Comparison of ENCODE assay signal across 25 cellular contexts in the genomic region with DNA sequence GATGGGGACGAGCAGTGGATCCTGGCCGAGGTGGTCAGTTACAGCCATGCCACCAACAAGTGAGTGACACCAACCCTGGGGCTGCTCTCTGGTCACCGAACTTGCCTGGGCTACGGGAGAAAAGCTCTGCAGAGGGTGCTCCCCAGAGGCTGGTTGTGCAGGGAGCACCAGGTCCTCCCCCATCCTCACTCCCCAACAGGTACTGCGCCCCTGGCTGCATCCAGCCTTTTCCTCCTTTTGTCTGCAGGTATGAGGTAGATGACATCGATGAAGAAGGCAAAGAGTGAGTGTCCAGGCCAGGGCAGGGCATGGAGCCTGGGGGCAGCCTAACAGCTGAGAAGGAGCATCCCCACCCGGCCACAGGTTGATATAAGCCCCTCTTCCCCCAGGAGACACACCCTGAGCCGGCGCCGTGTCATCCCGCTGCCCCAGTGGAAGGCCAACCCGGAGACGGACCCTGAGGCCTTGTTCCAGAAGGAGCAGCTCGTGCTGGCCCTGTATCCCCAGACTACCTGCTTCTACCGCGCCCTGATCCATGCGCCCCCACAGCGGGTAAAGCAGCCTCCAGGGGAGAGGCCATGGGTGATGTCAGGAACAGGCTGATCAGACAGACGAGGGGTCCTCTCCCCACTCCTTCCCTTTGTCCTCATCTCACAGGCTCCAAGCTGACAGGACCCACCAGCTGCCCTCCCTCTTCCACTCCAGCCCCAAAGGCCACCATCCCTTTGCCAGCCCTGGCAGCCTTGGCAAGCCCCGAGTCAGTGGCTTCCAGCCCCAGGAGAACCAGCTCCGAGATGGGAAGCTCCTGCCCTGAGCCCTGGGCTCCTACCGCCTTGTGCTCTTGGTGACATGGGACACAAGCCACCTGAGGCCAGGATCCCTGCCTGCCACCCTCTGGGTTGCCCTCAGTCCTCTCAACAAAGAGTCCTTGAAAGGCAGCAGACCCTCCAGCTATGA. TPM values are rescaled to one million over a fixed set of nuclear protein-coding genes. Genes with fewer than 3 reads are reported as not detected.
DNase-seq lines count a peak whose midpoint lies in the region; ATAC-seq and TF ChIP-seq lines count a peak whose summit lies in the region.
"Had no signal": no experiment of that assay in that cellular context is flagged by ENCODE, and none has a peak within 500 bp of the region (broad histone marks: within the 10 kb centered on the region; RNA-seq: fewer than 3 reads in every experiment).

No MANE protein-coding gene starts in this region.

- H3K56ac ChIP-seq in H9 (ENCODE audit: insufficient read length, low read depth, low read length): no peak overlapping the region

- POLR2A ChIA-PET in CD8-positive, alpha-beta T cell (lab: Charles Lee): no interaction called here

- no peaks in the 10 kb centered on the region for H3K4me1 ChIP-seq in CD8-positive, alpha-beta T cell (ENCODE audit: insufficient read depth, low read length)
- H3K4me1 ChIP-seq in endodermal cell (ENCODE audit: control insufficient read depth, insufficient read depth, low read length): no peaks in the 10 kb centered on the region
- H3K4me1 ChIP-seq in osteoblast (ENCODE audit: insufficient read depth, low read length): no peaks in the 10 kb centered on the region
- no peaks in the 10 kb centered on the region for H3K4me1 ChIP-seq in H9 (ENCODE audit: insufficient read depth, low read length)
- H3K4me1 ChIP-seq: BLaER1 had no signal

- no peak overlapping the region for H3K27ac ChIP-seq in CD8-positive, alpha-beta T cell (ENCODE audit: low read depth, low read length)
- H3K27ac ChIP-seq in endodermal cell (ENCODE audit: low read depth, low read length) (no peak overlapping the region), osteoblast (ENCODE audit: low read depth, low read length) (no peak overlapping the region), H9 (ENCODE audit: insufficient read length, low read depth, low read length) (no peak overlapping the region)
- H3K27ac ChIP-seq: BLaER1, GM23248, HL-60 had no signal

- H3K4me3 ChIP-seq in CD8-positive, alpha-beta T cell (ENCODE audit: low read depth, low read length): no peak overlapping the region
- H3K4me3 ChIP-seq in endodermal cell (ENCODE audit: low read length) (no peak overlapping the region), osteoblast (ENCODE audit: insufficient read depth, low read length) (no peak overlapping the region)
- H3K4me3 ChIP-seq: BLaER1, GM12878, GM23248 had no signal

- peak overlapping the region; percentile 6 for H3K27ac Mint-ChIP-seq in activated naive CD4-positive, alpha-beta T cell treated with anti-CD3 and anti-CD28 coated beads, Interleukin-2, amount 10 ng/mL, durations not matched to agents 7 days and 5 days
- H3K27ac Mint-ChIP-seq in activated naive CD4-positive, alpha-beta T cell treated with anti-CD3 and anti-CD28 coated beads, Interleukin-2, amount 50 U/mL, for 72 hours: peak overlapping the region in 1 of 2 donors; percentile 44
- H3K27ac Mint-ChIP-seq in CD8-positive, alpha-beta T cell: peak overlapping the region; percentile 6
- H3K27ac Mint-ChIP-seq in endodermal cell (peak overlapping the region; percentile 26), H9 (no peak overlapping the region; a peak in 1 of 7 replicates)
- H3K27ac Mint-ChIP-seq: HFFc6, IgD-negative memory B cell had no signal

- H2BK20ac ChIP-seq in H9 (ENCODE audit: low read depth, low read length, poor library complexity, severe bottlenecking): no peak overlapping the region

- H4K8ac ChIP-seq in H9 (replicated peaks; ENCODE audit: insufficient read length, low read depth, low read length): no peak overlapping the region

- H4K91ac ChIP-seq in H9 (ENCODE audit: insufficient read length, low read depth, low read length): no peak overlapping the region

- intact Hi-C loops in CD8-positive, alpha-beta T cell (cut with DNase I, micrococcal nuclease): no loop called here

- H3K9me3 ChIP-seq in CD8-positive, alpha-beta T cell (ENCODE audit: low read length): no peaks in the 10 kb centered on the region
- no peaks in the 10 kb centered on the region for H3K9me3 ChIP-seq in endodermal cell (ENCODE audit: control insufficient read depth, low read length)
- H3K9me3 ChIP-seq in osteoblast (ENCODE audit: low read depth, low read length): no peaks in the 10 kb centered on the region
- H3K9me3 ChIP-seq in H9 (ENCODE audit: control insufficient read depth, low read depth, low read length): no peaks in the 10 kb centered on the region
- H3K9me3 ChIP-seq: BLaER1 had no signal

- H3K27me3 ChIP-seq in CD8-positive, alpha-beta T cell (ENCODE audit: insufficient read depth, low read length): no peaks in the 10 kb centered on the region
- no peaks in the 10 kb centered on the region for H3K27me3 ChIP-seq in endodermal cell (ENCODE audit: control insufficient read depth, insufficient read depth, low read length, poor library complexity, severe bottlenecking)
- no peaks in the 10 kb centered on the region for H3K27me3 ChIP-seq in osteoblast (ENCODE audit: insufficient read depth, low read length)
- no peaks in the 10 kb centered on the region for H3K27me3 ChIP-seq in H9 (ENCODE audit: insufficient read depth, low read length)
- H3K27me3 ChIP-seq: BLaER1 had no signal

- no peak for TF ChIP-seq CTCF in CD8-positive, alpha-beta T cell (IDR thresholded peaks at IDR 0.05)
- TF ChIP-seq CTCF in endodermal cell (conservative IDR thresholded peaks at IDR 0.05) (no peak), osteoblast (IDR thresholded peaks at IDR 0.05; ENCODE audit: extremely low read depth, low read depth, low read length) (no peak), H9 (conservative IDR thresholded peaks at IDR 0.05) (no peak)

- H2AK5ac ChIP-seq in H9 (ENCODE audit: insufficient read length, low read length): no peak overlapping the region

- no peak overlapping the region for H2BK15ac ChIP-seq in H9 (ENCODE audit: low read depth, low read length)

- CTCF ChIA-PET in activated naive CD4-positive, alpha-beta T cell treated with anti-CD3 and anti-CD28 coated beads, Interleukin-2, amount 10 ng/mL, durations not matched to agents 7 days and 5 days (lab: Charles Lee): no interaction called here
- CTCF ChIA-PET in CD8-positive, alpha-beta T cell (lab: Charles Lee): no interaction called here

- H3K18ac ChIP-seq in H9 (ENCODE audit: insufficient read length, low read depth, low read length): no peak overlapping the region

- H3K4ac ChIP-seq in H9 (ENCODE audit: low read depth, low read length): no peak overlapping the region

- no peaks in the 10 kb centered on the region for H3K79me2 ChIP-seq in osteoblast (ENCODE audit: insufficient read depth, low read length)
- no peaks in the 10 kb centered on the region for H3K79me2 ChIP-seq in H9 (ENCODE audit: insufficient read depth, low read length)

- no peaks in the 10 kb centered on the region for H3K9me3 Mint-ChIP-seq in activated naive CD4-positive, alpha-beta T cell treated with anti-CD3 and anti-CD28 coated beads, Interleukin-2, amount 10 ng/mL, durations not matched to agents 7 days and 5 days
- H3K9me3 Mint-ChIP-seq in activated naive CD4-positive, alpha-beta T cell treated with anti-CD3 and anti-CD28 coated beads, Interleukin-2, amount 50 U/mL, for 72 hours: no peaks in the 10 kb centered on the region
- no peaks in the 10 kb centered on the region for H3K9me3 Mint-ChIP-seq in CD8-positive, alpha-beta T cell
- H3K9me3 Mint-ChIP-seq in endodermal cell: no peaks in the 10 kb centered on the region
- no peaks in the 10 kb centered on the region for H3K9me3 Mint-ChIP-seq in H9
- H3K9me3 Mint-ChIP-seq: CD8-positive, alpha-beta memory T cell; HFFc6; IgD-negative memory B cell had no signal

- H3K79me1 ChIP-seq in H9 (ENCODE audit: insufficient read depth, low read depth, low read length, poor library complexity, severe bottlenecking): no peaks in the 10 kb centered on the region

- no peak for DNase-seq in activated naive CD4-positive, alpha-beta T cell treated with anti-CD3 and anti-CD28 coated beads, Interleukin-2, amount 10 ng/mL, durations not matched to agents 7 days and 5 days
- DNase-seq in activated naive CD4-positive, alpha-beta T cell treated with anti-CD3 and anti-CD28 coated beads, Interleukin-2, amount 50 U/mL, for 72 hours (ENCODE audit: low spot score in 2 of 2): no peak
- no peak for DNase-seq in CD8-positive, alpha-beta T cell
- DNase-seq in endodermal cell: no peak
- DNase-seq in osteoblast (ENCODE audit: insufficient read length, low spot score, missing footprints): peak; percentile 49
- DNase-seq in H9: no peak
- DNase-seq in putamen (ENCODE audit: low spot score): no peak
- DNase-seq: 8988T, COR-L47, DMS 273 treated with DMSO at 0.1 percent for 48 hours, DMS53, DND-41, EL, GM23248, HFFc6 had no signal

- no peaks in the 10 kb centered on the region for H3K23me2 ChIP-seq in H9 (ENCODE audit: insufficient read length, low read depth, low read length, poor library complexity, severe bottlenecking)

- H2BK120ac ChIP-seq in H9 (ENCODE audit: low read depth, low read length, poor library complexity, severe bottlenecking): no peak overlapping the region

- H3K4me2 ChIP-seq in osteoblast (ENCODE audit: insufficient read depth, low read length) (no peak overlapping the region), H9 (ENCODE audit: insufficient read depth, insufficient read length, low read length) (no peak overlapping the region)
- H3K4me2 ChIP-seq: BLaER1 had no signal

- no peak overlapping the region for H2BK5ac ChIP-seq in H9 (ENCODE audit: insufficient read length, low read length)

- no peak overlapping the region for H3T11ph ChIP-seq in H9 (ENCODE audit: low read length)

- no peak for ATAC-seq in activated naive CD4-positive, alpha-beta T cell treated with anti-CD3 and anti-CD28 coated beads, Interleukin-2, amount 50 U/mL, for 72 hours
- ATAC-seq in CD8-positive, alpha-beta T cell: no peak
- no peak for ATAC-seq in GM19455 (IDR thresholded peaks at IDR 0.05; ENCODE audit: unreplicated experiment)
- ATAC-seq: GM12878, HCT116 had no signal

- H3K9ac ChIP-seq in endodermal cell (ENCODE audit: extremely low read depth, low read length, poor library complexity, severe bottlenecking) (no peak overlapping the region), H9 (ENCODE audit: extremely low read depth, insufficient read length, low read length) (no peak overlapping the region)
- H3K9ac ChIP-seq: BLaER1, GM23248 had no signal

- H3K4me1 Mint-ChIP-seq in activated naive CD4-positive, alpha-beta T cell treated with anti-CD3 and anti-CD28 coated beads, Interleukin-2, amount 10 ng/mL, durations not matched to agents 7 days and 5 days: no peaks in the 10 kb centered on the region
- no peaks in the 10 kb centered on the region for H3K4me1 Mint-ChIP-seq in CD8-positive, alpha-beta T cell (ENCODE audit: low read depth)
- H3K4me1 Mint-ChIP-seq in endodermal cell (no peaks in the 10 kb centered on the region), H9 (no peaks in the 10 kb centered on the region)

- H2BK12ac ChIP-seq in H9 (ENCODE audit: insufficient read length, low read depth, low read length): no peak overlapping the region

- H4K20me1 ChIP-seq in osteoblast (ENCODE audit: insufficient read depth, low read length): no peaks in the 10 kb centered on the region
- H4K20me1 ChIP-seq in H9 (ENCODE audit: control insufficient read depth, insufficient read depth, insufficient read length): no peaks in the 10 kb centered on the region
- H4K20me1 ChIP-seq: BLaER1 had no signal

- H3K23ac ChIP-seq in H9 (ENCODE audit: insufficient read length, low read depth, low read length): no peak overlapping the region

- peaks cover 22% of the 10 kb centered on the region for H3K36me3 ChIP-seq in CD8-positive, alpha-beta T cell (ENCODE audit: insufficient read depth, low read length)
- peaks cover 7% of the 10 kb centered on the region for H3K36me3 ChIP-seq in endodermal cell (ENCODE audit: control insufficient read depth, insufficient read depth, low read length)
- H3K36me3 ChIP-seq in osteoblast (ENCODE audit: insufficient read depth, low read length): peaks cover 9% of the 10 kb centered on the region

- no peaks in the 10 kb centered on the region for H3K27me3 Mint-ChIP-seq in activated naive CD4-positive, alpha-beta T cell treated with anti-CD3 and anti-CD28 coated beads, Interleukin-2, amount 10 ng/mL, durations not matched to agents 7 days and 5 days
- no peaks in the 10 kb centered on the region for H3K27me3 Mint-ChIP-seq in CD8-positive, alpha-beta T cell (ENCODE audit: low read depth)
- H3K27me3 Mint-ChIP-seq in endodermal cell (ENCODE audit: insufficient read depth) (no peaks in the 10 kb centered on the region), H9 (ENCODE audit: low read depth) (no peaks in the 10 kb centered on the region)
- H3K27me3 Mint-ChIP-seq: IgD-negative memory B cell had no signal

- no peak overlapping the region for H3K4me3 Mint-ChIP-seq in activated naive CD4-positive, alpha-beta T cell treated with anti-CD3 and anti-CD28 coated beads, Interleukin-2, amount 10 ng/mL, durations not matched to agents 7 days and 5 days
- H3K4me3 Mint-ChIP-seq in CD8-positive, alpha-beta T cell: no peak overlapping the region
- H3K4me3 Mint-ChIP-seq in endodermal cell (no peak overlapping the region), H9 (no peak overlapping the region)
- H3K4me3 Mint-ChIP-seq: HFFc6, IgD-negative memory B cell had no signal

- 94 to 95% methylated on average over 11 to 22 of the region's 22 CpGs for WGBS in endodermal cell (ENCODE audit: insufficient coverage in 1 of 2, insufficient read length in 1 of 2), 2 experiments
- no CpG with 5 or more reads among the region's 22 CpGs for whole genome bisulfite sequencing in H9 (ENCODE audit: extremely low coverage, insufficient read length, low lambda C conversion rate)

- H4K5ac ChIP-seq in H9 (ENCODE audit: insufficient read length, low read depth, low read length): no peak overlapping the region

- H3K14ac ChIP-seq in H9 (ENCODE audit: insufficient read depth, low read length): no peak overlapping the region

- H2AFZ ChIP-seq in osteoblast (ENCODE audit: low read length) (no peak overlapping the region), H9 (ENCODE audit: low read length) (no peak overlapping the region)
- H2AFZ ChIP-seq: GM23248 had no signal

- H3K36me3 Mint-ChIP-seq in activated naive CD4-positive, alpha-beta T cell treated with anti-CD3 and anti-CD28 coated beads, Interleukin-2, amount 10 ng/mL, durations not matched to agents 7 days and 5 days: peaks cover 29% of the 10 kb centered on the region
- H3K36me3 Mint-ChIP-seq in activated naive CD4-positive, alpha-beta T cell treated with anti-CD3 and anti-CD28 coated beads, Interleukin-2, amount 50 U/mL, for 72 hours: no peaks in the 10 kb centered on the region
- peaks cover 69% of the 10 kb centered on the region for H3K36me3 Mint-ChIP-seq in CD8-positive, alpha-beta T cell
- H3K36me3 Mint-ChIP-seq in endodermal cell (ENCODE audit: low read depth) (peaks cover 38% of the 10 kb centered on the region), H9 (ENCODE audit: insufficient read depth in 1 of 3, low read depth in 3 of 3) (peaks cover 13 to 48% (median 32%) of the 10 kb centered on the region in 3 experiments)

RNA-seq across cellular contexts. Expression of gene SULT1A2, which starts 6.2 kb away (rescaled TPM):
- under 1 TPM; 0.30 to 0.54 TPM for total RNA-seq in activated naive CD4-positive, alpha-beta T cell treated with anti-CD3 and anti-CD28 coated beads, Interleukin-2, amount 50 U/mL, for 72 hours
- total RNA-seq in CD8-positive, alpha-beta T cell: under 1 TPM; 0.43 to 0.53 TPM
- total RNA-seq in endodermal cell (1 to 10 TPM in 1 of 2 donors, under 1 TPM in 1; 0.29 to 1.9 TPM), osteoblast (not detected in 2 replicates), H9 (2021) (0.35 and 0.66 TPM in 2 replicates)
- 1.2 TPM for polyA plus RNA-seq in endodermal cell (2013, experiment 1 of 2)
- polyA plus RNA-seq in endodermal cell (2013, experiment 2 of 2): 0.54 TPM
- total RNA-seq: G401, GM23248, HFFc6, HT1080 had no signal
- polyA plus RNA-seq: CD8-positive, alpha-beta memory T cell; GM23248; IgD-negative memory B cell had no signal

RNA-seq across cellular contexts. Expression of gene SULT1A1, which starts 19.2 kb away (rescaled TPM):
- 10 to 100 TPM in 1 of 2 donors, 1 to 10 TPM in 1; 8.2 to 15.6 TPM for total RNA-seq in activated naive CD4-positive, alpha-beta T cell treated with anti-CD3 and anti-CD28 coated beads, Interleukin-2, amount 50 U/mL, for 72 hours
- 1 to 10 TPM; 9.9 to 10.0 TPM for total RNA-seq in CD8-positive, alpha-beta T cell
- 1 to 10 TPM; 4.3 to 7.2 TPM for total RNA-seq in endodermal cell
- 4.4 TPM for polyA plus RNA-seq in endodermal cell (2013, experiment 1 of 2)
- 7.2 TPM for polyA plus RNA-seq in endodermal cell (2013, experiment 2 of 2)
- 1.8 and 2.9 TPM in 2 replicates for total RNA-seq in osteoblast
- 4.8 and 5.0 TPM in 2 replicates for total RNA-seq in H9 (2021)
- total RNA-seq: GM23248 had no signal
- polyA plus RNA-seq: GM23248 had no signal

RNA-seq across cellular contexts. Expression of gene SGF29, which starts 36.9 kb away (rescaled TPM):
- 10 to 100 TPM; 10.7 to 22.1 TPM for total RNA-seq in activated naive CD4-positive, alpha-beta T cell treated with anti-CD3 and anti-CD28 coated beads, Interleukin-2, amount 50 U/mL, for 72 hours
- 10 to 100 TPM; 41.1 to 44.5 TPM for total RNA-seq in CD8-positive, alpha-beta T cell
- total RNA-seq in endodermal cell: 10 to 100 TPM; 16.5 to 18.9 TPM
- 20.2 TPM for polyA plus RNA-seq in endodermal cell (2013, experiment 1 of 2)
- polyA plus RNA-seq in endodermal cell (2013, experiment 2 of 2): 17.8 TPM
- 9.4 and 13.4 TPM in 2 replicates for total RNA-seq in osteoblast
- 24.5 and 24.8 TPM in 2 replicates for total RNA-seq in H9 (2021)

RNA-seq across cellular contexts. Expression of gene NPIPB8, which starts 47.2 kb away (rescaled TPM):
- under 1 TPM in 1 of 2 donors, not detected in 1; 0.36 TPM for total RNA-seq in activated naive CD4-positive, alpha-beta T cell treated with anti-CD3 and anti-CD28 coated beads, Interleukin-2, amount 50 U/mL, for 72 hours
- total RNA-seq in CD8-positive, alpha-beta T cell: 1 to 10 TPM in 1 of 2 experiments, under 1 TPM in 1; 0.69 to 1.7 TPM
- total RNA-seq in endodermal cell: under 1 TPM in 1 of 2 donors, not detected in 1; 0.35 TPM
- not detected for polyA plus RNA-seq in endodermal cell (2013, experiment 1 of 2)
- polyA plus RNA-seq in endodermal cell (2013, experiment 2 of 2): not detected
- not detected in 2 replicates for total RNA-seq in osteoblast
- not detected in 2 replicates for total RNA-seq in H9 (2021)
- total RNA-seq: A673, G401, GM23248, HT1080 had no signal
- polyA plus RNA-seq: GM23248, IgD-negative memory B cell had no signal

RNA-seq across cellular contexts. Expression of gene NUPR1, which starts 51.9 kb away (rescaled TPM):
- not detected for total RNA-seq in activated naive CD4-positive, alpha-beta T cell treated with anti-CD3 and anti-CD28 coated beads, Interleukin-2, amount 50 U/mL, for 72 hours
- not detected for total RNA-seq in CD8-positive, alpha-beta T cell
- total RNA-seq in endodermal cell (not detected), osteoblast (27.9 and 31.5 TPM in 2 replicates), H9 (2021) (0.15 and 0.35 TPM in 2 replicates)
- 0.14 TPM for polyA plus RNA-seq in endodermal cell (2013, experiment 1 of 2)
- polyA plus RNA-seq in endodermal cell (2013, experiment 2 of 2): not detected
- total RNA-seq: CD8-positive, alpha-beta memory T cell had no signal
- polyA plus RNA-seq: CD8-positive, alpha-beta memory T cell; IgD-negative memory B cell had no signal

Comparison
In these comparisons a context has a peak if more than half of its experiments do, and no peak if none do; other contexts are left out.
1. H3K27ac Mint-ChIP-seq: peak in activated naive CD4-positive, alpha-beta T cell treated with anti-CD3 and anti-CD28 coated beads, Interleukin-2, amount 10 ng/mL, durations not matched to agents 7 days and 5 days (single experiment), CD8-positive, alpha-beta T cell (single experiment) and endodermal cell (single experiment); none in H9 (0 of 3).